ENCODE assay signal across 28 cellular contexts in the genomic region with DNA sequence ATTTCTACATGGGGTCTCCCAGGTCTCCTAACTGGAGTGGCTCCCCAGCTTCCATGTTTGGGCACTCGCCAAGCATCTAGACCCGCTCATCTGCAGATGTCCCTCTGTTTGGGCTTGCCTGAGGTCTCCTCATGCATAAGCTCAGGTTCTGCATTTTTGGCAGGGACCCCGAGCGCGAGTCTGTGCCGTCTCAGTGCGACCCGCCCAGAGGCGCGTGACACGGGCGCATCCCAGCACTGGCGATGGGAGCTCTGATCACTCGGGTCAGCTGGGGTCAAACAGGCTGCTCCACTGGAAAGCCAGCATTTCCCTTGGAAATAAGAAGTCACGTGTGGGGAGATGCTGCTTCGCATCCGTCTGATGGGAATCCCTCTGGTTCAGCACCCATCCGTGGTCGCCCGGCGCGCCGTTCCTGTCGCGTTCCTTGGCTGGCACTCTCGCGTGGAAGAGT.
"Had no signal": no experiment of that assay in that cellular context is flagged by ENCODE, and none has a peak within 500 bp of the region (broad histone marks: within the 10 kb centered on the region; RNA-seq: fewer than 3 reads in every experiment).

No MANE protein-coding gene starts in this region.

- H3K27me3 ChIP-seq: brain microvascular endothelial cell, gastroesophageal sphincter, left lung, right lobe of liver, testis, transverse colon had no signal

- H3K27me3 Mint-ChIP-seq: activated naive CD8-positive, alpha-beta T cell treated with anti-CD3 and anti-CD28 coated beads for 36 hours; effector memory CD8-positive, alpha-beta T cell had no signal

- H3K4me1 Mint-ChIP-seq: natural killer cell had no signal

- DNase-seq: activated CD4-positive, alpha-beta T cell treated with anti-CD3 and anti-CD28 coated beads for 48 hours; activated CD4-positive, alpha-beta T cell treated with anti-CD3 and anti-CD28 coated beads, Interleukin-2, amount 50 U/mL, for 48 hours; activated CD8-positive, alpha-beta memory T cell treated with anti-CD3 and anti-CD28 coated beads for 24 hours; activated effector memory CD4-positive, alpha-beta T cell treated with anti-CD3 and anti-CD28 coated beads, Interleukin-2, amount 50 U/mL, for 16 hours; activated naive CD4-positive, alpha-beta T cell treated with anti-CD3 and anti-CD28 coated beads for 36 hours; activated naive CD8-positive, alpha-beta T cell treated with anti-CD3 and anti-CD28 coated beads for 36 hours; amniotic stem cell; cortex of kidney; effector memory CD8-positive, alpha-beta T cell; head of caudate nucleus; hippocampal formation; kidney glomerular epithelial cell; left lung; lower lobe of right lung; mesendoderm; natural killer cell; right lobe of liver; stimulated activated CD4-positive, alpha-beta T cell treated with anti-CD3 and anti-CD28 coated beads, Interleukin-12 subunit alpha, Interleukin-12 subunit beta, amount 100 ng/mL, for 4 hours; stimulated activated CD4-positive, alpha-beta T cell treated with anti-CD3 and anti-CD28 coated beads, Interleukin-4, amount 100 ng/mL, for 1 hour; stimulated activated naive CD8-positive, alpha-beta T cell treated with anti-CD3 and anti-CD28 coated beads, Interleukin-15, Interleukin-2, amounts not matched to agents 100 U/mL and 50 U/mL, for 24 hours; T-helper 9 cell; testis; transverse colon; WERI-Rb-1 had no signal

- H3K9me3 ChIP-seq: gastroesophageal sphincter, left lung, lower lobe of right lung, right lobe of liver, testis, transverse colon had no signal

- H3K4me3 ChIP-seq: gastroesophageal sphincter, left lung, lower lobe of right lung, right lobe of liver, testis, transverse colon had no signal

- H3K27ac Mint-ChIP-seq: activated naive CD4-positive, alpha-beta T cell treated with anti-CD3 and anti-CD28 coated beads for 36 hours; activated naive CD8-positive, alpha-beta T cell treated with anti-CD3 and anti-CD28 coated beads for 36 hours; activated T-helper 1 cell treated with anti-CD3 and anti-CD28 coated beads, Interleukin-12 subunit alpha, Interleukin-12 subunit beta, Interleukin-2, Interleukin-4 antibody, amounts not matched to agents 30 ng/mL and 10 ng/mL and 1 ng/mL, durations not matched to agents 14 hours and 24 hours and 36 hours; effector memory CD8-positive, alpha-beta T cell; natural killer cell; T-helper 1 cell treated with Interleukin-12 subunit alpha and Interleukin-12 subunit beta and Interleukin-4 antibody, amounts not matched to agents 30 μg/mL and 1 μg/mL, for 36 hours had no signal

- H3K36me3 ChIP-seq: right lobe of liver had no signal

- H3K4me3 Mint-ChIP-seq: activated naive CD4-positive, alpha-beta T cell treated with anti-CD3 and anti-CD28 coated beads for 36 hours; activated naive CD8-positive, alpha-beta T cell treated with anti-CD3 and anti-CD28 coated beads for 36 hours; activated T-helper 1 cell treated with anti-CD3 and anti-CD28 coated beads, Interleukin-12 subunit alpha, Interleukin-12 subunit beta, Interleukin-2, Interleukin-4 antibody, amounts not matched to agents 30 ng/mL and 10 ng/mL and 1 ng/mL, durations not matched to agents 14 hours and 24 hours and 36 hours; effector memory CD8-positive, alpha-beta T cell; natural killer cell; T-helper 1 cell treated with Interleukin-12 subunit alpha and Interleukin-12 subunit beta and Interleukin-4 antibody, amounts not matched to agents 30 μg/mL and 1 μg/mL, for 36 hours had no signal

- H3K27ac ChIP-seq: brain microvascular endothelial cell, gastroesophageal sphincter, left lung, lower lobe of right lung, right lobe of liver, testis, transverse colon, WERI-Rb-1 had no signal

- H3K4me1 ChIP-seq: gastroesophageal sphincter, testis, transverse colon had no signal

- ATAC-seq: effector memory CD8-positive, alpha-beta T cell; gastroesophageal sphincter; stimulated activated naive CD8-positive, alpha-beta T cell treated with anti-CD3 and anti-CD28 coated beads, Interleukin-15, Interleukin-2, amounts not matched to agents 100 U/mL and 50 U/mL, for 24 hours had no signal

- H3K9me3 Mint-ChIP-seq: activated naive CD4-positive, alpha-beta T cell treated with anti-CD3 and anti-CD28 coated beads for 36 hours; activated naive CD8-positive, alpha-beta T cell treated with anti-CD3 and anti-CD28 coated beads for 36 hours; activated T-helper 1 cell treated with anti-CD3 and anti-CD28 coated beads, Interleukin-12 subunit alpha, Interleukin-12 subunit beta, Interleukin-2, Interleukin-4 antibody, amounts not matched to agents 30 ng/mL and 10 ng/mL and 1 ng/mL, durations not matched to agents 14 hours and 24 hours and 36 hours; effector memory CD8-positive, alpha-beta T cell; natural killer cell; T-helper 1 cell treated with Interleukin-12 subunit alpha and Interleukin-12 subunit beta and Interleukin-4 antibody, amounts not matched to agents 30 μg/mL and 1 μg/mL, for 36 hours had no signal

- H3K36me3 Mint-ChIP-seq: natural killer cell had no signal
